Comparison of ENCODE assay signal across 16 cellular contexts in the genomic region with DNA sequence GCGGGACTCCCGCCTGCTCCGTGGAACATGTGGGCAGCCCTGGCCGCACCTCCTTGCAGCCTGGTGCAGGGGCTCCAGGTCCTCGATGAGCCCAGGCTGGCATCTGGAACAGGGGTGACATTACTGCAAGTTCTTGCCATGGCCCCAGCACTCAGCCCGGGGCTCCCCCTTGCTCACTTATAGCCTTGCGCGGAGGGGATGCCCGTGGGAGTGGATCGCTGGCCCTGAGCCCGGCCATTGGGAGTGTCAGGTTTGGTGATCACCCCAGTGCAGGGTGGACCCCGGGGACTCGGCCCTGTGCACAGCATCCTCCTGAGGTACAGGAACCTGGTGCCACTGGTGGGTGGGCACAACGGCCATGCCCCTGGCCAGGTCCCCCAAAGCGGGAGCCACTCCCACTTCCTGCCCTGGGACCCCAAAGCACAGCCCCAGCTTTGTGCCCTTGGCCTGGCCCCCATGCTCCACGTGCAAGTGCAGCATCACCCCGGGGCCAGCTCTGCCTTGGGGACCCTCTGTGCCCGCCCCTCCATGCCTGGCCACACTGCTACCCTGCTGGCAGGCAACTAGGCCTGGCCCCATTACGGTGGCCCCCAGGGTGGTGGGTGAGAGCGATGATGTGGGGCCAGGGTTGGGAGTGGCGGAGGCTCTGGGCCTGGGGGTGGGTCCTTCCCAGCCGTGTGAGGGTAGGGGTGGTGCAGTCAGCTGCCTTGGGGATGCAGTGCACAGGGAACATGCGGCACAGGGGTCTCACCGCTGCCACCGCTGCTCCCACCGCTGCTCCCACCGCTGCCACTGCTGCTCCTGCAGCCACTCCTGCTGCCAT.
DNase-seq lines count a peak whose midpoint lies in the region; TF ChIP-seq lines count a peak whose summit lies in the region.
"Had no signal": no experiment of that assay in that cellular context is flagged by ENCODE, and none has a peak within 500 bp of the region (broad histone marks: within the 10 kb centered on the region; RNA-seq: fewer than 3 reads in every experiment).

No MANE protein-coding gene starts in this region.

- DNase-seq in activated CD4-positive, alpha-beta T cell treated with anti-CD3 and anti-CD28 coated beads for 1 hour = peak; percentile 1
- DNase-seq in activated CD4-positive, alpha-beta T cell treated with anti-CD3 and anti-CD28 coated beads, Interleukin-2, amount 50 U/mL, for 4 hours = no peak
- DNase-seq in AG20443 (ENCODE audit: low spot score) (peak; percentile 7), esophagus muscularis mucosa (ENCODE audit: extremely low spot score) (peak; percentile 90), osteocyte (ENCODE audit: extremely low spot score, unreplicated experiment) (peak; percentile 84), MM.1S (no peak), MG63 (no peak), NCI-H82 (lab: John Stamatoyannopoulos, UW) (no peak)
- DNase-seq: DMS 273 treated with DMSO at 0.1 percent for 48 hours, NCI-H345, NCI-H526 treated with DMSO at 0.1 percent for 48 hours, PC-9, SHP77 treated with DMSO at 0.1 percent for 48 hours had no signal

- TF ChIP-seq CTCF in esophagus muscularis mucosa (IDR thresholded peaks at IDR 0.05) (no peak), osteocyte (IDR thresholded peaks at IDR 0.05) (no peak), MM.1S (IDR thresholded peaks at IDR 0.05; ENCODE audit: low read length) (no peak)

- intact Hi-C loops in esophagus muscularis mucosa (cut with DNase I) = no loop called here

- no peak overlapping the region for H3K4me3 ChIP-seq in esophagus muscularis mucosa
- H3K4me3 ChIP-seq in MM.1S (ENCODE audit: low read length) = no peak overlapping the region
- no peak overlapping the region for H3K4me3 ChIP-seq in MG63
- H3K4me3 ChIP-seq: BLaER1, GM23338, PC-9 had no signal

- H4K20me1 ChIP-seq in MM.1S (ENCODE audit: insufficient read depth, low read length) = no peaks in the 10 kb centered on the region
- H4K20me1 ChIP-seq: BLaER1 had no signal

- H3K36me3 Mint-ChIP-seq in osteocyte (ENCODE audit: unreplicated experiment) = no peaks in the 10 kb centered on the region

- H3K27ac Mint-ChIP-seq in osteocyte (ENCODE audit: unreplicated experiment) = no peak overlapping the region
- H3K27ac Mint-ChIP-seq: GM23338 had no signal

- no peaks in the 10 kb centered on the region for H3K4me1 Mint-ChIP-seq in osteocyte (ENCODE audit: unreplicated experiment)
- H3K4me1 Mint-ChIP-seq: GM23338 had no signal

- TF ChIP-seq EP300 in esophagus muscularis mucosa (IDR thresholded peaks at IDR 0.05) = no peak

- H3K4me2 ChIP-seq in MM.1S (ENCODE audit: low read depth, low read length) = no peak overlapping the region
- H3K4me2 ChIP-seq: BLaER1, GM23338, PC-9 had no signal

- peaks cover 0 to 8% (median 0%) of the 10 kb centered on the region in 4 donors for H3K4me1 ChIP-seq in esophagus muscularis mucosa
- no peaks in the 10 kb centered on the region for H3K4me1 ChIP-seq in MM.1S (ENCODE audit: low read length)
- H3K4me1 ChIP-seq: BLaER1 had no signal

- H3K27me3 ChIP-seq in esophagus muscularis mucosa (peaks cover 0 to 89% (median 0%) of the 10 kb centered on the region in 4 donors), MM.1S (replicated peaks; ENCODE audit: insufficient read depth, low read length) (peaks cover 9% of the 10 kb centered on the region; the same call in 1 of the 2 replicates), MG63 (no peaks in the 10 kb centered on the region)
- H3K27me3 ChIP-seq: BLaER1 had no signal

- no peak overlapping the region for H3K4me3 Mint-ChIP-seq in osteocyte (ENCODE audit: unreplicated experiment)
- H3K4me3 Mint-ChIP-seq: GM23338 had no signal

- no peak overlapping the region for H3K27ac ChIP-seq in esophagus muscularis mucosa (replicated peaks in 1 of 4)
- H3K27ac ChIP-seq in MM.1S (ENCODE audit: low read length) = no peak overlapping the region
- H3K27ac ChIP-seq: 22Rv1, BLaER1, PC-9 had no signal

- no peaks in the 10 kb centered on the region for H3K9me3 Mint-ChIP-seq in osteocyte (ENCODE audit: unreplicated experiment)

- no peaks in the 10 kb centered on the region for H3F3A ChIP-seq in MM.1S (ENCODE audit: insufficient read depth, low read length)

- no peaks in the 10 kb centered on the region for H3K27me3 Mint-ChIP-seq in osteocyte (ENCODE audit: unreplicated experiment)

- 90% methylated on average over 14 of the region's 27 CpGs for WGBS in esophagus muscularis mucosa

- no peaks in the 10 kb centered on the region for H3K9me3 ChIP-seq in esophagus muscularis mucosa
- H3K9me3 ChIP-seq in MM.1S (replicated peaks; ENCODE audit: insufficient read depth, low read length) = no peaks in the 10 kb centered on the region
- no peaks in the 10 kb centered on the region for H3K9me3 ChIP-seq in MG63
- H3K9me3 ChIP-seq: BLaER1 had no signal

- no peak for TF ChIP-seq POLR2A in esophagus muscularis mucosa (IDR thresholded peaks at IDR 0.05; ENCODE audit: low read depth)

- H3K36me3 ChIP-seq in esophagus muscularis mucosa (no peaks in the 10 kb centered on the region), MM.1S (replicated peaks; ENCODE audit: insufficient read depth, low read length) (no peaks in the 10 kb centered on the region), MG63 (no peaks in the 10 kb centered on the region)
- H3K36me3 ChIP-seq: BLaER1 had no signal

- no peak overlapping the region for H3K9ac ChIP-seq in MM.1S (ENCODE audit: low read length)
- H3K9ac ChIP-seq: BLaER1 had no signal

- H3K9me2 ChIP-seq in MM.1S (replicated peaks; ENCODE audit: insufficient read depth, low read length) = no peaks in the 10 kb centered on the region

- no peaks in the 10 kb centered on the region for H3K79me2 ChIP-seq in MM.1S (ENCODE audit: low read length)

- no peak overlapping the region for H2AFZ ChIP-seq in MM.1S (ENCODE audit: low read length)
- H2AFZ ChIP-seq: GM23338, PC-9 had no signal

Comparison
In these comparisons a context has a peak if more than half of its experiments do, and no peak if none do; other contexts are left out.
1. DNase-seq: peak in activated CD4-positive, alpha-beta T cell treated with anti-CD3 and anti-CD28 coated beads for 1 hour (single experiment), AG20443 (single experiment), esophagus muscularis mucosa (single experiment) and osteocyte (single experiment); none in activated CD4-positive, alpha-beta T cell treated with anti-CD3 and anti-CD28 coated beads, Interleukin-2, amount 50 U/mL, for 4 hours (0 of 2), MM.1S (single experiment), MG63 (single experiment) and NCI-H82 (single experiment).